ENCODE assay signal across 12 cellular contexts in the genomic region with DNA sequence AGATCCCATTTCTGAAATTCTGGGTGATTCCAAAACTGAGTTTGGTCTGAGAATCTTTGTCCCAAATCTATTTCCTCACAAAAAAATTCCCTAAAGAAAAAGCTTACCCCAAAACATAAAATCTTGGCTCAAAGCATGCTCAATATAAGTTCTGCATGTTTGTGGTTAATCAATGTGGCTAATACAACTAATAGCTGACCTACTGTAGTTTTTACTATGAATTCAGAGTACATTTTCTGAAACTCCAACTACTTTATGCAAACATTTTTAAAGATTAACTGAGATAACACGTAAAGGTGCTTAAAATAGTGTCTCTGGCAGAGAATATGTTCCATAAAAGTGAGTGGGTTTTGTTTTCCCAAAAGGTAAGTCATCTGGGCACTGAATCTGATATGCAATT.
DNase-seq lines count a peak whose midpoint lies in the region; ATAC-seq, FAIRE-seq and TF ChIP-seq lines count a peak whose summit lies in the region.
"Had no signal": no experiment of that assay in that cellular context is flagged by ENCODE, and none has a peak within 500 bp of the region (broad histone marks: within the 10 kb centered on the region; RNA-seq: fewer than 3 reads in every experiment).

No MANE protein-coding gene starts in this region.

- no peaks in the 10 kb centered on the region for H3K27me3 ChIP-seq in BLaER1 treated with 17β-estradiol and CSF1 and Interleukin-3, amounts not matched to agents 10 nM and 100 nM
- H3K27me3 ChIP-seq in HCT116 (ENCODE audit: insufficient read depth, low read length) (no peaks in the 10 kb centered on the region), H7 (ENCODE audit: control insufficient read depth, insufficient read depth, low read length) (no peaks in the 10 kb centered on the region)

- H3K27me3 Mint-ChIP-seq in activated naive CD8-positive, alpha-beta T cell treated with anti-CD3 and anti-CD28 coated beads for 36 hours: no peaks in the 10 kb centered on the region
- H3K27me3 Mint-ChIP-seq in natural killer cell treated with Interleukin-12 subunit alpha and Interleukin-12 subunit beta and Interleukin-15 and Interleukin-18, amount 100 ng/mL, for 72 hours: no peaks in the 10 kb centered on the region

- peak overlapping the region; percentile 45 to 93 (median 75) for H3K4me2 ChIP-seq in BLaER1 treated with 17β-estradiol and CSF1 and Interleukin-3, amounts not matched to agents 10 nM and 100 nM
- peak overlapping the region; percentile 22 for H3K4me2 ChIP-seq in HCT116 (ENCODE audit: low read length)

- no TSS peak for BruUV-seq in HCT116 (replicated peaks; lab: Mats Ljungman, UMichigan)

- no peaks in the 10 kb centered on the region for H3K9me2 ChIP-seq in HCT116 (ENCODE audit: insufficient read depth)

- peaks cover 37 to 80% (median 49%) of the 10 kb centered on the region in 10 experiments for H3K4me1 ChIP-seq in BLaER1 treated with 17β-estradiol and CSF1 and Interleukin-3, amounts not matched to agents 10 nM and 100 nM
- H3K4me1 ChIP-seq in HCT116 (ENCODE audit: control insufficient read depth in 1 of 2, insufficient read depth in 2 of 2, low read length in 2 of 2): peaks cover 26 to 70% of the 10 kb centered on the region in 2 experiments

- peaks cover 52% of the 10 kb centered on the region for H3K4me1 Mint-ChIP-seq in activated naive CD8-positive, alpha-beta T cell treated with anti-CD3 and anti-CD28 coated beads for 36 hours
- peaks cover 47 to 55% of the 10 kb centered on the region in 2 donors for H3K4me1 Mint-ChIP-seq in natural killer cell treated with Interleukin-12 subunit alpha and Interleukin-12 subunit beta and Interleukin-15 and Interleukin-18, amount 100 ng/mL, for 72 hours (ENCODE audit: low read depth in 2 of 2)

- H2AFZ ChIP-seq in HCT116 (ENCODE audit: low read depth, low read length, poor library complexity, severe bottlenecking): no peak overlapping the region

- DNase-seq in HCT116 (ENCODE audit: low read depth, low spot score): no peak
- no peak for DNase-seq in activated naive CD8-positive, alpha-beta T cell treated with anti-CD3 and anti-CD28 coated beads for 36 hours
- DNase-seq in natural killer cell treated with Interleukin-12 subunit alpha and Interleukin-12 subunit beta and Interleukin-15 and Interleukin-18, amount 100 ng/mL, for 72 hours (ENCODE audit: low spot score): no peak
- DNase-seq in H7: no peak
- DNase-seq in GM12892 (ENCODE audit: insufficient read length): no peak
- DNase-seq in H4 (ENCODE audit: low spot score): no peak
- DNase-seq: glutamatergic neuron, midbrain had no signal

- 0 out of 22 replicates have a peak, but pooled peaks cover 0 to 3% (median 0%) of the 10 kb centered on the region in 11 experiments for H3K9me3 ChIP-seq in BLaER1 treated with 17β-estradiol and CSF1 and Interleukin-3, amounts not matched to agents 10 nM and 100 nM (replicated peaks in 1 of 11)
- H3K9me3 ChIP-seq in HCT116 (ENCODE audit: control insufficient read depth in 1 of 2, insufficient read depth in 1 of 2, low read depth in 1 of 2, low read length in 2 of 2): no peaks in the 10 kb centered on the region

- intact Hi-C loops in HCT116 (cut with micrococcal nuclease): loop anchor here (5.0 to 10.0 kb wide), 2 partner anchors 530 to 553 kb away; no protein-coding TSS in a partner anchor

- peaks cover 0 to 8% (median 0%) of the 10 kb centered on the region in 11 experiments; a peak in 2 of 22 replicates for H3K36me3 ChIP-seq in BLaER1 treated with 17β-estradiol and CSF1 and Interleukin-3, amounts not matched to agents 10 nM and 100 nM
- H3K36me3 ChIP-seq in HCT116 (ENCODE audit: control insufficient read depth in 1 of 2, insufficient read depth in 2 of 2, low read length in 2 of 2) (no peaks in the 10 kb centered on the region), H7 (replicated peaks; ENCODE audit: control insufficient read depth, insufficient read depth, low read length) (no peaks in the 10 kb centered on the region)

- H3K36me3 Mint-ChIP-seq in activated naive CD8-positive, alpha-beta T cell treated with anti-CD3 and anti-CD28 coated beads for 36 hours: peaks cover 6% of the 10 kb centered on the region
- no peaks in the 10 kb centered on the region for H3K36me3 Mint-ChIP-seq in natural killer cell treated with Interleukin-12 subunit alpha and Interleukin-12 subunit beta and Interleukin-15 and Interleukin-18, amount 100 ng/mL, for 72 hours

- H3K9me3 Mint-ChIP-seq in activated naive CD8-positive, alpha-beta T cell treated with anti-CD3 and anti-CD28 coated beads for 36 hours: no peaks in the 10 kb centered on the region
- no peaks in the 10 kb centered on the region for H3K9me3 Mint-ChIP-seq in natural killer cell treated with Interleukin-12 subunit alpha and Interleukin-12 subunit beta and Interleukin-15 and Interleukin-18, amount 100 ng/mL, for 72 hours
- H3K9me3 Mint-ChIP-seq: T-helper 1 cell treated with Interleukin-12 subunit alpha and Interleukin-12 subunit beta and Interleukin-4 antibody, amounts not matched to agents 30 μg/mL and 1 μg/mL, for 36 hours had no signal

- peak overlapping the region; percentile 35 for H3K4me3 Mint-ChIP-seq in activated naive CD8-positive, alpha-beta T cell treated with anti-CD3 and anti-CD28 coated beads for 36 hours
- H3K4me3 Mint-ChIP-seq in natural killer cell treated with Interleukin-12 subunit alpha and Interleukin-12 subunit beta and Interleukin-15 and Interleukin-18, amount 100 ng/mL, for 72 hours: peak overlapping the region; percentile 59
- H3K4me3 Mint-ChIP-seq: T-helper 1 cell treated with Interleukin-12 subunit alpha and Interleukin-12 subunit beta and Interleukin-4 antibody, amounts not matched to agents 30 μg/mL and 1 μg/mL, for 36 hours had no signal

- ATAC-seq in HCT116 (no peak), HG02884 (IDR thresholded peaks at IDR 0.05; ENCODE audit: unreplicated experiment) (no peak)
- no peak for ATAC-seq in natural killer cell treated with Interleukin-12 subunit alpha and Interleukin-12 subunit beta and Interleukin-15 and Interleukin-18, amount 100 ng/mL, for 72 hours

- no peak for TF ChIP-seq POLR2A in HCT116 (IDR thresholded peaks at IDR 0.05; ENCODE audit: borderline replicate concordance, extremely low read depth, insufficient read depth, insufficient read length)
- TF ChIP-seq POLR2A in GM12892 (IDR thresholded peaks at IDR 0.05; ENCODE audit: low read depth, low read length): no peak

- no peak for TF ChIP-seq CTCF in HCT116 (IDR thresholded peaks at IDR 0.05 in 2 of 3, conservative IDR thresholded peaks at IDR 0.05 in 1 of 3; ENCODE audit: borderline replicate concordance in 1 of 3, insufficient read depth in 1 of 3, low read depth in 2 of 3, low read length in 2 of 3)

- POLR2A ChIA-PET in HCT116 (lab: Charles Lee): no interaction called here

- H3K4me3 ChIP-seq in BLaER1 treated with 17β-estradiol and CSF1 and Interleukin-3, amounts not matched to agents 10 nM and 100 nM: no peak overlapping the region
- H3K4me3 ChIP-seq in HCT116 (replicated peaks in 1 of 2; ENCODE audit: low read depth in 1 of 2, low read length in 2 of 2) (no peak overlapping the region), H7 (ENCODE audit: insufficient read depth, low read depth, low read length) (no peak overlapping the region)

- peaks cover 100% of the 10 kb centered on the region for H3K79me2 ChIP-seq in HCT116 (ENCODE audit: insufficient read depth, low read length)

- CTCF ChIA-PET in HCT116 (lab: Charles Lee): interaction anchor here (1.0 kb wide), 1 partner anchor 456 kb away, joined by 4 read pairs; no protein-coding TSS in a partner anchor

- H3K27ac Mint-ChIP-seq in activated naive CD8-positive, alpha-beta T cell treated with anti-CD3 and anti-CD28 coated beads for 36 hours: peak overlapping the region; percentile 75
- H3K27ac Mint-ChIP-seq in natural killer cell treated with Interleukin-12 subunit alpha and Interleukin-12 subunit beta and Interleukin-15 and Interleukin-18, amount 100 ng/mL, for 72 hours: peak overlapping the region; percentile 71 to 85

- H3K9ac ChIP-seq in BLaER1 treated with 17β-estradiol and CSF1 and Interleukin-3, amounts not matched to agents 10 nM and 100 nM: peak overlapping the region in 2 of 11 experiments; percentile 19 to 22; a peak in 2 of 22 replicates
- H3K9ac ChIP-seq in HCT116 (ENCODE audit: low read length): no peak overlapping the region

- RAD21 ChIA-PET in HCT116 (lab: Charles Lee; ENCODE audit: low non-redundant PET in 1 of 2, low total read pairs in 2 of 2, uncharacterized antibody in 2 of 2, unreplicated experiment in 2 of 2): no interaction called here

- peaks cover 94 to 100% (median 100%) of the 10 kb centered on the region in 11 experiments for H4K20me1 ChIP-seq in BLaER1 treated with 17β-estradiol and CSF1 and Interleukin-3, amounts not matched to agents 10 nM and 100 nM
- H4K20me1 ChIP-seq in HCT116 (ENCODE audit: insufficient read depth): peaks cover 59% of the 10 kb centered on the region

- peak overlapping the region in 5 of 11 experiments; percentile 19 to 59 (median 41); a peak in 7 of 22 replicates for H3K27ac ChIP-seq in BLaER1 treated with 17β-estradiol and CSF1 and Interleukin-3, amounts not matched to agents 10 nM and 100 nM
- H3K27ac ChIP-seq in HCT116 (ENCODE audit: low read depth, low read length): no peak overlapping the region; the same call in 1 of the 2 replicates

- TF ChIP-seq RAD21 in HCT116 (IDR thresholded peaks at IDR 0.05; ENCODE audit: low read depth): no peak

- FAIRE-seq in GM12892 (lab: Jason Lieb, UNC): no peak
- FAIRE-seq: colon had no signal

TF ChIP-seq in HCT116, 20 proteins besides CTCF, POLR2A, EP300 and RAD21:
- TF ChIP-seq SRF (IDR thresholded peaks at IDR 0.05; ENCODE audit: low read depth): no peak
